In genomic region chrX:65707153-65707552, GRCh38 we compare ENCODE assay signal across 10 cellular contexts. TPM values are rescaled to one million over a fixed set of nuclear protein-coding genes. Genes with fewer than 3 reads are reported as not detected.
DNase-seq lines count a peak whose midpoint lies in the region; ATAC-seq, FAIRE-seq and TF ChIP-seq lines count a peak whose summit lies in the region.
"Had no signal": no experiment of that assay in that cellular context is flagged by ENCODE, and none has a peak within 500 bp of the region (broad histone marks: within the 10 kb centered on the region; RNA-seq: fewer than 3 reads in every experiment).

No MANE protein-coding gene starts in this region.

- no peak for DNase-seq in activated CD4-positive, alpha-beta T cell treated with anti-CD3 and anti-CD28 coated beads, Interleukin-2, amount 10 ng/mL, durations not matched to agents 24 days and 14 days
- no peak for DNase-seq in activated CD4-positive, alpha-beta T cell treated with anti-CD3 and anti-CD28 coated beads, Interleukin-2, amount 50 U/mL, for 48 hours
- no peak for DNase-seq in activated CD8-positive, alpha-beta T cell treated with anti-CD3 and anti-CD28 coated beads for 36 hours
- DNase-seq in kidney, result no peak
- DNase-seq in stimulated activated naive CD4-positive, alpha-beta T cell (lab: John Stamatoyannopoulos, UW), result no peak
- DNase-seq: effector CD4-positive, alpha-beta T cell; H7 had no signal

- TF ChIP-seq CTCF in activated CD8-positive, alpha-beta T cell treated with anti-CD3 and anti-CD28 coated beads for 36 hours (IDR thresholded peaks at IDR 0.05), result no peak
- TF ChIP-seq CTCF in kidney (IDR thresholded peaks at IDR 0.05; ENCODE audit: borderline replicate concordance, extremely low read depth, insufficient read depth), result no peak

- no peak overlapping the region for H3K9ac ChIP-seq in kidney (ENCODE audit: low read length in 2 of 2)

- POLR2A ChIA-PET in activated CD8-positive, alpha-beta T cell treated with anti-CD3 and anti-CD28 coated beads for 36 hours (lab: Charles Lee), result interaction anchor here (0.8 to 4.1 kb wide), 5 partner anchors 11 to 38 kb away, joined by 3 to 32 read pairs (median 10); no protein-coding TSS in a partner anchor

- H3K9me3 ChIP-seq in kidney (ENCODE audit: control insufficient read depth in 1 of 2, low read length in 2 of 2), result no peaks in the 10 kb centered on the region

- H3K4me1 Mint-ChIP-seq in activated CD4-positive, alpha-beta T cell treated with anti-CD3 and anti-CD28 coated beads, Interleukin-2, amount 10 ng/mL, durations not matched to agents 24 days and 14 days, result peaks cover 51% of the 10 kb centered on the region
- H3K4me1 Mint-ChIP-seq in activated CD8-positive, alpha-beta T cell treated with anti-CD3 and anti-CD28 coated beads for 36 hours (ENCODE audit: low read depth), result peaks cover 64% of the 10 kb centered on the region

- peak overlapping the region; percentile 51 for H3K4me3 Mint-ChIP-seq in activated CD4-positive, alpha-beta T cell treated with anti-CD3 and anti-CD28 coated beads, Interleukin-2, amount 10 ng/mL, durations not matched to agents 24 days and 14 days
- no peak overlapping the region for H3K4me3 Mint-ChIP-seq in activated CD8-positive, alpha-beta T cell treated with anti-CD3 and anti-CD28 coated beads for 36 hours

- no peak for ATAC-seq in activated CD8-positive, alpha-beta T cell treated with anti-CD3 and anti-CD28 coated beads for 36 hours
- ATAC-seq in GM21526 (IDR thresholded peaks at IDR 0.05; ENCODE audit: low FRiP score, unreplicated experiment) (no peak), GM19328 (IDR thresholded peaks at IDR 0.05; ENCODE audit: unreplicated experiment) (no peak)

- no peak for FAIRE-seq in kidney (lab: Jason Lieb, UNC)

- intact Hi-C loops in activated CD4-positive, alpha-beta T cell treated with anti-CD3 and anti-CD28 coated beads, Interleukin-2, amount 10 ng/mL, durations not matched to agents 24 days and 14 days (cut with micrococcal nuclease), result loop anchor here (5.0 kb wide), 1 partner anchor 35 kb away; no protein-coding TSS in a partner anchor
- intact Hi-C loops in activated CD8-positive, alpha-beta T cell treated with anti-CD3 and anti-CD28 coated beads for 36 hours (cut with micrococcal nuclease), result no loop called here
- intact Hi-C loops in kidney (cut with DNase I), result no loop called here

- H3K4me1 ChIP-seq in kidney (ENCODE audit: control insufficient read depth in 1 of 2, insufficient read depth in 1 of 2, low read depth in 1 of 2, low read length in 2 of 2), result peaks cover 16 to 24% of the 10 kb centered on the region in 2 donors

- CTCF ChIA-PET in activated CD8-positive, alpha-beta T cell treated with anti-CD3 and anti-CD28 coated beads for 36 hours (lab: Charles Lee), result interaction anchor here (1.2 to 1.5 kb wide), 3 partner anchors 11 to 40 kb away, joined by 4 to 6 read pairs (median 4); partner anchors contain the start of gene MSN

- no peak overlapping the region for H3K4me3 ChIP-seq in kidney (ENCODE audit: low read length in 2 of 2)

- H3K36me3 ChIP-seq in kidney (ENCODE audit: control insufficient read depth in 1 of 2, insufficient read depth in 2 of 2, low read length in 2 of 2), result no peaks in the 10 kb centered on the region

- H3K36me3 Mint-ChIP-seq in activated CD4-positive, alpha-beta T cell treated with anti-CD3 and anti-CD28 coated beads, Interleukin-2, amount 10 ng/mL, durations not matched to agents 24 days and 14 days (ENCODE audit: low read depth), result peaks cover 35% of the 10 kb centered on the region
- peaks cover 49% of the 10 kb centered on the region for H3K36me3 Mint-ChIP-seq in activated CD8-positive, alpha-beta T cell treated with anti-CD3 and anti-CD28 coated beads for 36 hours (ENCODE audit: low read depth)

- H3K27ac Mint-ChIP-seq in activated CD4-positive, alpha-beta T cell treated with anti-CD3 and anti-CD28 coated beads, Interleukin-2, amount 10 ng/mL, durations not matched to agents 24 days and 14 days, result peak overlapping the region; percentile 92
- peak overlapping the region; percentile 97 for H3K27ac Mint-ChIP-seq in activated CD8-positive, alpha-beta T cell treated with anti-CD3 and anti-CD28 coated beads for 36 hours

- peaks cover 3% of the 10 kb centered on the region for H3K9me3 Mint-ChIP-seq in activated CD4-positive, alpha-beta T cell treated with anti-CD3 and anti-CD28 coated beads, Interleukin-2, amount 10 ng/mL, durations not matched to agents 24 days and 14 days
- H3K9me3 Mint-ChIP-seq in activated CD8-positive, alpha-beta T cell treated with anti-CD3 and anti-CD28 coated beads for 36 hours, result peaks cover 1% of the 10 kb centered on the region

- peak overlapping the region; percentile 65 to 90 for H3K27ac ChIP-seq in kidney (ENCODE audit: low read depth in 2 of 2, low read length in 2 of 2)
- H3K27ac ChIP-seq in temporal lobe (ENCODE audit: low read depth, low read length), result peak overlapping the region; percentile 74

- H3K27me3 Mint-ChIP-seq in activated CD4-positive, alpha-beta T cell treated with anti-CD3 and anti-CD28 coated beads, Interleukin-2, amount 10 ng/mL, durations not matched to agents 24 days and 14 days, result no peaks in the 10 kb centered on the region
- H3K27me3 Mint-ChIP-seq in activated CD8-positive, alpha-beta T cell treated with anti-CD3 and anti-CD28 coated beads for 36 hours, result no peaks in the 10 kb centered on the region

RNA-seq across cellular contexts. Expression of gene MSN, which starts 39.7 kb away (rescaled TPM):
- total RNA-seq in activated CD4-positive, alpha-beta T cell treated with anti-CD3 and anti-CD28 coated beads, Interleukin-2, amount 10 ng/mL, durations not matched to agents 24 days and 14 days, result 480 and 482 TPM in 2 replicates
- total RNA-seq in activated CD8-positive, alpha-beta T cell treated with anti-CD3 and anti-CD28 coated beads for 36 hours, result 100 to 1,000 TPM; 426 to 435 TPM
- total RNA-seq in kidney (391 TPM), temporal lobe (21.6 TPM)
- polyA plus RNA-seq in kidney (ENCODE audit: insufficient read depth, low read depth, low replicate concordance), result 124 TPM

Comparison
In these comparisons a context has a peak if more than half of its experiments do, and no peak if none do; other contexts are left out.
1. RNA of gene MSN, which starts 39.7 kb away (total RNA-seq): 480 to 482 TPM in activated CD4-positive, alpha-beta T cell treated with anti-CD3 and anti-CD28 coated beads, Interleukin-2, amount 10 ng/mL, durations not matched to agents 24 days and 14 days, 426 to 435 TPM in activated CD8-positive, alpha-beta T cell treated with anti-CD3 and anti-CD28 coated beads for 36 hours and 391 TPM in kidney (single experiment); 21.6 TPM in temporal lobe (single experiment); every median in the first group is over 10 times any median in the second.